In genomic region chr6:125797120-125797933, GRCh38 we compare ENCODE assay signal across 21 cellular contexts. TPM values are rescaled to one million over a fixed set of nuclear protein-coding genes. Genes with fewer than 3 reads are reported as not detected.
DNase-seq lines count a peak whose midpoint lies in the region; ATAC-seq, FAIRE-seq and TF ChIP-seq lines count a peak whose summit lies in the region.
"Had no signal": no experiment of that assay in that cellular context is flagged by ENCODE, and none has a peak within 500 bp of the region (broad histone marks: within the 10 kb centered on the region; RNA-seq: fewer than 3 reads in every experiment).

No MANE protein-coding gene starts in this region.

- H3K9ac ChIP-seq in Karpas-422 (ENCODE audit: low read length) = peak overlapping the region; percentile 58

- H3K4me1 Mint-ChIP-seq in stimulated activated memory B cell treated with anti-CD40 and anti-IgM and Interleukin-4, amounts not matched to agents 10 μg/mL and 1 μg/mL and 100 μg/mL, for 72 hours = peaks cover 62% of the 10 kb centered on the region

- H3K79me2 ChIP-seq in Karpas-422 (ENCODE audit: low read length) = peaks cover 95% of the 10 kb centered on the region

- peak overlapping the region; percentile 16 for H3K4me3 Mint-ChIP-seq in stimulated activated memory B cell treated with anti-CD40 and anti-IgM and Interleukin-4, amounts not matched to agents 10 μg/mL and 1 μg/mL and 100 μg/mL, for 72 hours
- H3K4me3 Mint-ChIP-seq: GM23338 had no signal

- H3K4me2 ChIP-seq in Karpas-422 (ENCODE audit: low read depth, low read length, poor library complexity, severe bottlenecking) = peak overlapping the region; percentile 93
- H3K4me2 ChIP-seq: GM23338 had no signal

- H3K4me3 ChIP-seq in Karpas-422 (ENCODE audit: low read length) = peak overlapping the region; percentile 56
- H3K4me3 ChIP-seq: esophagus squamous epithelium, GM23338, MG63 had no signal

- DNase-seq in GM12891 (ENCODE audit: insufficient read length, low spot score) (no peak), Karpas-422 (peak; percentile 48), epithelial cell of prostate (ENCODE audit: low read depth, low spot score) (no peak), OCI-M2 (lab: John Stamatoyannopoulos, UW; ENCODE audit: unreplicated experiment) (no peak), cerebellar nuclear complex (lab: John Stamatoyannopoulos, UW) (no peak), Kasumi-1 (lab: John Stamatoyannopoulos, UW) (no peak)
- DNase-seq: activated CD4-positive, CD25-positive, alpha-beta regulatory T cell; AML-193; Calu3; esophagus squamous epithelium; left ventricle myocardium superior; MG63; NCI-H187; NCI-H446; posterior cingulate gyrus had no signal

- H3K9me3 ChIP-seq in Karpas-422 (ENCODE audit: low read length) = no peaks in the 10 kb centered on the region
- H3K9me3 ChIP-seq: esophagus squamous epithelium, MG63 had no signal

- H2AFZ ChIP-seq in Karpas-422 (ENCODE audit: low read length) = no peak overlapping the region
- H2AFZ ChIP-seq: GM23338 had no signal

- no peaks in the 10 kb centered on the region for H3K27me3 Mint-ChIP-seq in stimulated activated memory B cell treated with anti-CD40 and anti-IgM and Interleukin-4, amounts not matched to agents 10 μg/mL and 1 μg/mL and 100 μg/mL, for 72 hours

- peak; percentile 87 for FAIRE-seq in GM12891 (lab: Jason Lieb, UNC)
- FAIRE-seq: bronchial epithelial cell had no signal

- no peak for TF ChIP-seq POLR2A in GM12891 (IDR thresholded peaks at IDR 0.05; ENCODE audit: low read depth, low read length)

- H3K27ac ChIP-seq in Karpas-422 (ENCODE audit: low read length) (peak overlapping the region; percentile 98), epithelial cell of prostate (peak overlapping the region; percentile 4)
- H3K27ac ChIP-seq: esophagus squamous epithelium had no signal

- H3K27ac Mint-ChIP-seq in stimulated activated memory B cell treated with anti-CD40 and anti-IgM and Interleukin-4, amounts not matched to agents 10 μg/mL and 1 μg/mL and 100 μg/mL, for 72 hours = peak overlapping the region; percentile 35
- H3K27ac Mint-ChIP-seq: GM23338 had no signal

- peaks cover 100% of the 10 kb centered on the region for H3K4me1 ChIP-seq in Karpas-422 (ENCODE audit: low read length)

- H3K9me2 ChIP-seq in Karpas-422 (replicated peaks; ENCODE audit: insufficient read depth, low read length) = no peaks in the 10 kb centered on the region

- ATAC-seq in stimulated activated memory B cell treated with anti-CD40 and anti-IgM and Interleukin-4, amounts not matched to agents 10 μg/mL and 1 μg/mL and 100 μg/mL, for 72 hours = no peak
- ATAC-seq: GM23338, left ventricle myocardium superior, Right ventricle myocardium inferior had no signal

- H3K36me3 ChIP-seq in Karpas-422 (ENCODE audit: insufficient read depth, low read length) = peaks cover 18% of the 10 kb centered on the region
- H3K36me3 ChIP-seq: MG63 had no signal

- H3K27me3 ChIP-seq in Karpas-422 (ENCODE audit: low read length) = no peaks in the 10 kb centered on the region
- H3K27me3 ChIP-seq: esophagus squamous epithelium, MG63 had no signal

- H4K20me1 ChIP-seq in Karpas-422 (ENCODE audit: insufficient read depth, low read depth, low read length) = no peaks in the 10 kb centered on the region

- no peaks in the 10 kb centered on the region for H3K36me3 Mint-ChIP-seq in stimulated activated memory B cell treated with anti-CD40 and anti-IgM and Interleukin-4, amounts not matched to agents 10 μg/mL and 1 μg/mL and 100 μg/mL, for 72 hours

- H3K9me3 Mint-ChIP-seq in stimulated activated memory B cell treated with anti-CD40 and anti-IgM and Interleukin-4, amounts not matched to agents 10 μg/mL and 1 μg/mL and 100 μg/mL, for 72 hours = no peaks in the 10 kb centered on the region
- H3K9me3 Mint-ChIP-seq: GM23338 had no signal

TF ChIP-seq in GM12891, 5 proteins besides CTCF, POLR2A, EP300 and RAD21:
- TF ChIP-seq TAF1 (IDR thresholded peaks at IDR 0.05; ENCODE audit: low read depth, low read length) = no peak
- TF ChIP-seq POLR2AphosphoS5 (IDR thresholded peaks at IDR 0.05; ENCODE audit: low read depth, low read length) = no peak
- TF ChIP-seq SPI1 (IDR thresholded peaks at IDR 0.05; ENCODE audit: low read depth, low read length) = no peak
- no peak for TF ChIP-seq POU2F2 (IDR thresholded peaks at IDR 0.05; ENCODE audit: low read depth, low read length)
- no peak for TF ChIP-seq PAX5 (IDR thresholded peaks at IDR 0.05; ENCODE audit: insufficient read depth, low read length, severe bottlenecking)

RNA-seq across cellular contexts. Expression of gene NCOA7, which starts 6.6 kb away (rescaled TPM):
- 25.1 TPM for polyA plus RNA-seq in GM12891 (2012; ENCODE audit: low read depth, missing spikeins)
- 28.6 and 34.2 TPM in 2 replicates for total RNA-seq in Karpas-422 (2014; rRNA removed; shearing (Covaris generic); ENCODE audit: low replicate concordance)

RNA-seq across cellular contexts. Expression of gene HEY2, which starts 47.9 kb away (rescaled TPM):
- 0.14 TPM for polyA plus RNA-seq in GM12891 (2012; ENCODE audit: low read depth, missing spikeins)
- total RNA-seq in Karpas-422 (2014; rRNA removed; shearing (Covaris generic); ENCODE audit: low replicate concordance) = 0.07 and 0.11 TPM in 2 replicates
- total RNA-seq: bronchial epithelial cell; G401; T-helper 1 cell treated with Interleukin-12 subunit alpha and Interleukin-12 subunit beta and Interleukin-4 antibody, amounts not matched to agents 30 ng/mL and 1 ng/mL, for 36 hours had no signal
